ENCODE assay signal across 26 cellular contexts in genomic region chr1:82932727-82933126, GRCh38.
"Had no signal": no experiment of that assay in that cellular context is flagged by ENCODE, and none has a peak within 500 bp of the region (broad histone marks: within the 10 kb centered on the region; RNA-seq: fewer than 3 reads in every experiment).

No MANE protein-coding gene starts in this region.

- H3K27me3 ChIP-seq: hepatocyte, pancreas, suprapubic skin, tibial artery, upper lobe of right lung had no signal

- H3K27ac Mint-ChIP-seq: naive thymus-derived CD4-positive, alpha-beta T cell; natural killer cell treated with Interleukin-12 subunit alpha and Interleukin-12 subunit beta and Interleukin-15 and Interleukin-18, amount 100 ng/mL, for 72 hours; stimulated activated naive CD8-positive, alpha-beta T cell treated with anti-CD3 and anti-CD28 coated beads, Interleukin-15, Interleukin-2, amounts not matched to agents 100 ng/mL and 50 ng/mL, for 24 hours had no signal

- H3K4me2 ChIP-seq: hepatocyte had no signal

- H3K36me3 Mint-ChIP-seq: naive thymus-derived CD4-positive, alpha-beta T cell had no signal

- H3K4me3 ChIP-seq: hepatocyte, left ventricle myocardium inferior, lung, mucosa of descending colon, pancreas, prostate gland, skin epidermis, suprapubic skin, thoracic aorta, tibial artery, upper lobe of right lung had no signal

- H3K9me3 ChIP-seq: mucosa of descending colon, pancreas, prostate gland, suprapubic skin, thoracic aorta, tibial artery, upper lobe of right lung had no signal

- DNase-seq: islet precursor cell; left ventricle myocardium inferior; midbrain; mucosa of descending colon; naive thymus-derived CD4-positive, alpha-beta T cell; pancreas; posterior cingulate gyrus; retina; right cardiac atrium; stimulated activated CD4-positive, alpha-beta T cell treated with anti-CD3 and anti-CD28 coated beads, Interleukin-12 subunit alpha, Interleukin-12 subunit beta, amount 100 ng/mL, for 4 hours; stimulated activated CD4-positive, alpha-beta T cell treated with anti-CD3 and anti-CD28 coated beads, Interleukin-15, amount 100 ng/mL, for 24 hours; stimulated activated CD4-positive, alpha-beta T cell treated with anti-CD3 and anti-CD28 coated beads, Interleukin-2, amount 100 ng/mL, for 24 hours; stimulated activated CD4-positive, alpha-beta T cell treated with anti-CD3 and anti-CD28 coated beads, Interleukin-4, amount 100 ng/mL, for 1 hour; stimulated activated naive CD4-positive, alpha-beta T cell; tibial artery; trophoblast cell; upper lobe of right lung had no signal

- H3K4me1 ChIP-seq: pancreas, prostate gland, suprapubic skin, tibial artery, upper lobe of right lung had no signal

- ATAC-seq: mucosa of descending colon; naive thymus-derived CD4-positive, alpha-beta T cell; natural killer cell treated with Interleukin-12 subunit alpha and Interleukin-12 subunit beta and Interleukin-15 and Interleukin-18, amount 100 ng/mL, for 72 hours; pancreas; right cardiac atrium; sciatic nerve; upper lobe of right lung had no signal

- H3K4me3 Mint-ChIP-seq: naive thymus-derived CD4-positive, alpha-beta T cell; natural killer cell treated with Interleukin-12 subunit alpha and Interleukin-12 subunit beta and Interleukin-15 and Interleukin-18, amount 100 ng/mL, for 72 hours; stimulated activated naive CD8-positive, alpha-beta T cell treated with anti-CD3 and anti-CD28 coated beads, Interleukin-15, Interleukin-2, amounts not matched to agents 100 ng/mL and 50 ng/mL, for 24 hours had no signal

- H3K27ac ChIP-seq: hepatocyte, left ventricle myocardium inferior, pancreas, prostate gland, skin epidermis, suprapubic skin, thoracic aorta, tibial artery, upper lobe of right lung had no signal

- H3K27me3 Mint-ChIP-seq: natural killer cell treated with Interleukin-12 subunit alpha and Interleukin-12 subunit beta and Interleukin-15 and Interleukin-18, amount 100 ng/mL, for 72 hours; stimulated activated naive CD8-positive, alpha-beta T cell treated with anti-CD3 and anti-CD28 coated beads, Interleukin-15, Interleukin-2, amounts not matched to agents 100 ng/mL and 50 ng/mL, for 24 hours had no signal

- H2AFZ ChIP-seq: hepatocyte had no signal

- H3K36me3 ChIP-seq: left ventricle myocardium inferior, pancreas, prostate gland, suprapubic skin, thoracic aorta, tibial artery, upper lobe of right lung had no signal
